Comparison of ENCODE assay signal across 9 cellular contexts in the genomic region with DNA sequence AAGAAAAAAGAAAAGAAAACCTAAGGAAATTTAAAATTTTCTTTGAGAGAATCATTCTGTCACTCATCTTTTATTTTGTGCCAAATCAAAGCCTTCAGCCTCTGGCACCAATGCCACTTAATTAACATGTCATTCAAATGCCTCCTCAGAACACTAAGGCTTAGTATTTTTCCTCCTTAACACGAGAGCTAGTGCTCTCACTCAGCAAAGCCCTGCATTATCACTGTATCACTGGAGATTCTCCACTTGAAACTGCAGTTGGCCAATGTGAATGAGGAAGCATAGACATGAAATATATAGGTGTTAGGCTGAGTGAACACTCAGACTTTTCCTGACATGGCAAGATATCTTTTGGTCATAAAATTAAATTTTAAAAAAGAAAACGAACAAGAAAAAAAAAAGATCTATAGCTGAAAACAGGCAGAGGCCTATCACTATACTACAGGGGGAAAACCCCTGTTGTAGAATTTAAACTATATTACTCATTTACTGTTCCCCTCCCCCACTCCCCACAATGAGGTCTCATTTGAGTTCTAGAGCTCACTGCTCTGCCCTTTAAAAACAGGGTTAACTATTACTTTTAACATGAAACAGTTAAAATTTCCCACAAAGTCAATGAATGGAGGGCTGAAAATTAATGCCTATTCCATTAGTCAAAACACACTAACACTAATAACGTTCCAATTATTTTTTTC. TPM values are rescaled to one million over a fixed set of nuclear protein-coding genes. Genes with fewer than 3 reads are reported as not detected.
DNase-seq lines count a peak whose midpoint lies in the region; ATAC-seq and TF ChIP-seq lines count a peak whose summit lies in the region.
"Had no signal": no experiment of that assay in that cellular context is flagged by ENCODE, and none has a peak within 500 bp of the region (broad histone marks: within the 10 kb centered on the region; RNA-seq: fewer than 3 reads in every experiment).

No MANE protein-coding gene starts in this region.

- no peaks in the 10 kb centered on the region for H3K9me3 ChIP-seq in prostate gland

- H3K4me3 ChIP-seq in prostate gland (no peak overlapping the region), foreskin fibroblast (ENCODE audit: low read depth in 1 of 2, low read length in 2 of 2) (no peak overlapping the region)

- H3K4me3 Mint-ChIP-seq in activated T-helper 1 cell treated with anti-CD3 and anti-CD28 coated beads, Interleukin-12 subunit alpha, Interleukin-12 subunit beta, Interleukin-2, Interleukin-4 antibody, amounts not matched to agents 30 ng/mL and 10 ng/mL and 1 ng/mL, durations not matched to agents 14 hours and 24 hours and 36 hours: no peak overlapping the region

- peaks cover 41% of the 10 kb centered on the region for H3K4me1 Mint-ChIP-seq in activated T-helper 1 cell treated with anti-CD3 and anti-CD28 coated beads, Interleukin-12 subunit alpha, Interleukin-12 subunit beta, Interleukin-2, Interleukin-4 antibody, amounts not matched to agents 30 ng/mL and 10 ng/mL and 1 ng/mL, durations not matched to agents 14 hours and 24 hours and 36 hours (ENCODE audit: low read depth)

- DNase-seq in DMS153 (lab: John Stamatoyannopoulos, UW): peak; percentile 54
- DNase-seq in activated T-helper 1 cell treated with anti-CD3 and anti-CD28 coated beads, Interleukin-12 subunit alpha, Interleukin-12 subunit beta, Interleukin-2, Interleukin-4 antibody, amounts not matched to agents 30 ng/mL and 10 ng/mL and 1 ng/mL, durations not matched to agents 14 hours and 24 hours and 36 hours (ENCODE audit: low spot score): no peak
- no peak for DNase-seq in cortex of kidney (lab: John Stamatoyannopoulos, UW)
- no peak for DNase-seq in prostate gland (ENCODE audit: low spot score)
- no peak for DNase-seq in foreskin fibroblast
- DNase-seq in left cardiac atrium: no peak
- DNase-seq: effector CD8-positive, alpha-beta T cell had no signal

- H3K4me1 ChIP-seq in prostate gland (replicated peaks): no peaks in the 10 kb centered on the region

- H3K27ac ChIP-seq in prostate gland: no peak overlapping the region

- intact Hi-C loops in activated T-helper 1 cell treated with anti-CD3 and anti-CD28 coated beads, Interleukin-12 subunit alpha, Interleukin-12 subunit beta, Interleukin-2, Interleukin-4 antibody, amounts not matched to agents 30 ng/mL and 10 ng/mL and 1 ng/mL, durations not matched to agents 14 hours and 24 hours and 36 hours (cut with micrococcal nuclease): loop anchor here (5.0 kb wide), 1 partner anchor 783 kb away; the partner anchor contains the start of gene INSM2
- intact Hi-C loops in prostate gland (cut with DNase I) (no loop called here), left cardiac atrium (cut with DNase I) (no loop called here)

- peak; percentile 75 for ATAC-seq in GM19025 (IDR thresholded peaks at IDR 0.05; ENCODE audit: low read depth, unreplicated experiment)
- peak; percentile 69 for ATAC-seq in HG03159 (IDR thresholded peaks at IDR 0.05; ENCODE audit: unreplicated experiment)
- ATAC-seq in left cardiac atrium: no peak

- H3K9me3 Mint-ChIP-seq in activated T-helper 1 cell treated with anti-CD3 and anti-CD28 coated beads, Interleukin-12 subunit alpha, Interleukin-12 subunit beta, Interleukin-2, Interleukin-4 antibody, amounts not matched to agents 30 ng/mL and 10 ng/mL and 1 ng/mL, durations not matched to agents 14 hours and 24 hours and 36 hours: no peaks in the 10 kb centered on the region

- no peaks in the 10 kb centered on the region for H3K27me3 ChIP-seq in prostate gland (replicated peaks; ENCODE audit: insufficient read depth)

- TF ChIP-seq CTCF in prostate gland (IDR thresholded peaks at IDR 0.05) (no peak), foreskin fibroblast (IDR thresholded peaks at IDR 0.05; ENCODE audit: low read depth, low read length) (no peak)

- WGBS in prostate gland: 69% methylated on average over 3 of the region's 3 CpGs

- TF ChIP-seq POLR2A in prostate gland (IDR thresholded peaks at IDR 0.05): no peak

- no peaks in the 10 kb centered on the region for H3K27me3 Mint-ChIP-seq in activated T-helper 1 cell treated with anti-CD3 and anti-CD28 coated beads, Interleukin-12 subunit alpha, Interleukin-12 subunit beta, Interleukin-2, Interleukin-4 antibody, amounts not matched to agents 30 ng/mL and 10 ng/mL and 1 ng/mL, durations not matched to agents 14 hours and 24 hours and 36 hours (ENCODE audit: insufficient read depth)

- H3K36me3 Mint-ChIP-seq in activated T-helper 1 cell treated with anti-CD3 and anti-CD28 coated beads, Interleukin-12 subunit alpha, Interleukin-12 subunit beta, Interleukin-2, Interleukin-4 antibody, amounts not matched to agents 30 ng/mL and 10 ng/mL and 1 ng/mL, durations not matched to agents 14 hours and 24 hours and 36 hours (ENCODE audit: low read depth): peaks cover 24% of the 10 kb centered on the region

- H3K36me3 ChIP-seq in prostate gland: no peaks in the 10 kb centered on the region

- H3K27ac Mint-ChIP-seq in activated T-helper 1 cell treated with anti-CD3 and anti-CD28 coated beads, Interleukin-12 subunit alpha, Interleukin-12 subunit beta, Interleukin-2, Interleukin-4 antibody, amounts not matched to agents 30 ng/mL and 10 ng/mL and 1 ng/mL, durations not matched to agents 14 hours and 24 hours and 36 hours: peak overlapping the region; percentile 57

RNA-seq across cellular contexts. Expression of gene MBIP, which starts 5.1 kb away (rescaled TPM):
- total RNA-seq in activated T-helper 1 cell treated with anti-CD3 and anti-CD28 coated beads, Interleukin-12 subunit alpha, Interleukin-12 subunit beta, Interleukin-2, Interleukin-4 antibody, amounts not matched to agents 30 ng/mL and 10 ng/mL and 1 ng/mL, durations not matched to agents 14 hours and 24 hours and 36 hours: 29.4 and 33.4 TPM in 2 replicates
- 10 to 100 TPM; 15.0 to 17.7 TPM for total RNA-seq in prostate gland
- 10 to 100 TPM; 12.6 to 13.2 TPM for total RNA-seq in left cardiac atrium

Comparison
In these comparisons a context has a peak if more than half of its experiments do, and no peak if none do; other contexts are left out.
1. ATAC-seq: peak in GM19025 (single experiment) and HG03159 (single experiment); none in left cardiac atrium (0 of 2).